In the genomic region with DNA sequence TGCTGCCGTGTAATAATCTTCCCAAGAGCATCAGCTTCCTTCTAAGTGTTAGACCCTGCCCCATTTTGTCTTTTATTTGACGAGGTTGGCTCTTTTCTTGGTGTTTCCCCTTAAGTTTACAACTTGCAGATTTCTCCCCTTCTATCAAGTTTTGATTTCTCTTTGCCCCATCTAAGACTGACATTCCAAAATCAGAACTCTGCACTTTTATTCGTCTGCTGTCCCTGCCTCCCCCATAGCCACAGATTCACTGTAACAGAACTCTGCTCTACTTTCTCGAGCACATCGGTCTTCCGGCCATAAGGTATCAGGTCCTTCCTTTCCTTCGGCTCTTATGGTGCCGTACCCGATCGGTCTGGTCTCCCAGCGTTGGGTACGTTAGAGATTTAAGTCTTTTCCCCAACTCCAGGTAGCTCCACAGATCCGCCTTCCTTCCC, we compare ENCODE assay signal across 8 cellular contexts. TPM values are rescaled to one million over a fixed set of nuclear protein-coding genes. Genes with fewer than 3 reads are reported as not detected.
DNase-seq lines count a peak whose midpoint lies in the region; ATAC-seq, FAIRE-seq and TF ChIP-seq lines count a peak whose summit lies in the region.

No MANE protein-coding gene starts in this region.

- no peaks in the 10 kb centered on the region for H3K27me3 ChIP-seq in lung (ENCODE audit: control insufficient read depth, insufficient read depth)

- TF ChIP-seq CTCF in D721Med (IDR thresholded peaks at IDR 0.05; ENCODE audit: insufficient read depth, missing control alignments): no peak
- no peak for TF ChIP-seq CTCF in choroid plexus epithelial cell (conservative IDR thresholded peaks at IDR 0.05; ENCODE audit: low read depth, low read length)
- no peak for TF ChIP-seq CTCF in lung (IDR thresholded peaks at IDR 0.05; ENCODE audit: control extremely low read depth, extremely low read depth)
- no peak for TF ChIP-seq CTCF in type B pancreatic cell (conservative IDR thresholded peaks at IDR 0.05)

- no peaks in the 10 kb centered on the region for H3K9me3 Mint-ChIP-seq in type B pancreatic cell

- no peaks in the 10 kb centered on the region for H3K9me3 ChIP-seq in lung (ENCODE audit: control insufficient read depth in 2 of 2, insufficient read depth in 1 of 2, low read length in 1 of 2)

- H3K4me3 Mint-ChIP-seq in type B pancreatic cell: peak overlapping the region; percentile 100

- no peaks in the 10 kb centered on the region for H3K4me1 Mint-ChIP-seq in type B pancreatic cell (ENCODE audit: unreplicated experiment)

- H3K36me3 Mint-ChIP-seq in type B pancreatic cell: peaks cover 3% of the 10 kb centered on the region

- ATAC-seq in GM21526 (IDR thresholded peaks at IDR 0.05; ENCODE audit: low FRiP score, unreplicated experiment) (peak; percentile 5), lung (ENCODE audit: insufficient read depth, low FRiP score) (peak; percentile 42)

- H3K27ac ChIP-seq in lung (ENCODE audit: low read depth in 1 of 2, low read length in 1 of 2): peak overlapping the region; percentile 75 to 99

- no peaks in the 10 kb centered on the region for H3K4me1 ChIP-seq in lung (ENCODE audit: control insufficient read depth in 2 of 2, insufficient read depth in 2 of 2, low read length in 2 of 2)

- 0% methylated on average over 13 of the region's 13 CpGs for WGBS in lung, 2 donors

- H3K36me3 ChIP-seq in lung (ENCODE audit: control insufficient read depth in 2 of 2, insufficient read depth in 2 of 2, low read length in 2 of 2): no peaks in the 10 kb centered on the region

- FAIRE-seq in D721Med (lab: Jason Lieb, UNC): peak; percentile 35

- H3K27me3 Mint-ChIP-seq in type B pancreatic cell: no peaks in the 10 kb centered on the region

- peak overlapping the region; percentile 98 for H3K27ac Mint-ChIP-seq in type B pancreatic cell

- peak overlapping the region; percentile 92 for H3K4me3 ChIP-seq in choroid plexus epithelial cell (ENCODE audit: low read depth, low read length)
- peak overlapping the region; percentile 100 for H3K4me3 ChIP-seq in lung

- DNase-seq in D721Med (ENCODE audit: insufficient read length, low spot score) (no peak), NCI-H1417 treated with DMSO at 0.1 percent for 48 hours (lab: John Stamatoyannopoulos, UW) (peak; percentile 45), choroid plexus epithelial cell (ENCODE audit: low read depth) (peak; percentile 62), lung (ENCODE audit: low spot score) (no peak), type B pancreatic cell (ENCODE audit: extremely low spot score, unreplicated experiment) (no peak), HuH-7.5 (ENCODE audit: low spot score) (no peak)
- no peak for DNase-seq in activated CD4-positive, alpha-beta T cell treated with anti-CD3 and anti-CD28 coated beads, Interleukin-2, amount 50 U/mL, for 1 hour

RNA-seq across cellular contexts. Expression of a gene that starts 0.6 kb away (rescaled TPM):
- total RNA-seq in lung: 10 to 100 TPM; 11.0 to 13.2 TPM
- polyA plus RNA-seq in lung: 1 to 10 TPM; 4.2 to 6.4 TPM
- total RNA-seq in type B pancreatic cell (ENCODE audit: low replicate concordance): 22.3 and 29.8 TPM in 2 replicates

RNA-seq across cellular contexts. Expression of a gene that starts 49.1 kb away (rescaled TPM):
- total RNA-seq in lung: 10 to 100 TPM; 11.7 to 17.5 TPM
- 1 to 10 TPM; 3.2 to 3.4 TPM for polyA plus RNA-seq in lung
- 12.7 and 14.3 TPM in 2 replicates for total RNA-seq in type B pancreatic cell (ENCODE audit: low replicate concordance)

Comparison
In these comparisons a context has a peak if more than half of its experiments do, and no peak if none do; other contexts are left out.
1. DNase-seq: peak in NCI-H1417 treated with DMSO at 0.1 percent for 48 hours (single experiment) and choroid plexus epithelial cell (single experiment); none in D721Med (single experiment), lung (single experiment), type B pancreatic cell (single experiment), activated CD4-positive, alpha-beta T cell treated with anti-CD3 and anti-CD28 coated beads, Interleukin-2, amount 50 U/mL, for 1 hour (single experiment) and HuH-7.5 (single experiment).